7 cellular contexts compared by ENCODE assay signal in the genomic region with DNA sequence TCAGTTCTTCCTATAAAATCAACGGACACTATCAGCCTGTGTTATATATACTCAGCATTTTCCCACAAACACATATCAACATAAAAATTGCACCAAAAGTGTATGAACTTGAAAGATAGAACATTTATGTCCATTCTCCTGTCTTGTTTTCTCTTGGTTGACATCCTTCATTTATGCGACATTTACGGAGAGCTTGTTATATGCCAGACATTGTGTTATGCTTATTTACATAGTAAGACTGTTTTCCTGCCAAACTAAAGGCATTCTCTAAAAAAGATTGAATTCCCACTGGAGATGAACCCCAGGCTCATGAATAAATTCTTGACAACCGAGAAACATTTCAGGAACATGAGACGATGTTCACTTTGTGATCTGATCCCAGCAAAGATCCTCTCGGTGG.
"Had no signal": no experiment of that assay in that cellular context is flagged by ENCODE, and none has a peak within 500 bp of the region (broad histone marks: within the 10 kb centered on the region; RNA-seq: fewer than 3 reads in every experiment).

No MANE protein-coding gene starts in this region.

- H3K4me3 ChIP-seq: GM12878 had no signal

- FAIRE-seq: G401.6, GM12878, GM12891, GM18507, GM19239 had no signal

- DNase-seq: GDM1, GF-D8 had no signal
